16 cellular contexts compared by ENCODE assay signal in the genomic region with DNA sequence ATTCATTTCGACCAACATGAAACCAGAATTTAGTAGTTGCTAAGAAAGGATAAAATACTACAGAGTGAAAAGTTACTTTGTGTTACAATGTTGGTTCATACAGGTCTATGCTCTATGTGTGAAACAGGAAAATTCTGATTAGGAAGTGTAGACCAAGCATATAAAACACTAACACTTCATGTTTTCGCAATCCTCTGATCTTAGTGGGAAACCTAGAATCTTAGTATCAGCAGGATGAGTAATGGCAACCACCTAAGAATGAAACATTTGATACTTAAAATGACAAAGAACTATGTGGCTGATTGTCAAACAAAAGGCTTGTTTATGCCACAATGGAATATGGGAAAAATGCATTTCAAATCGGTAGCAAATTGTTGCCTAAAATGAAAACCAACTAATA.
"Had no signal": no experiment of that assay in that cellular context is flagged by ENCODE, and none has a peak within 500 bp of the region (broad histone marks: within the 10 kb centered on the region; RNA-seq: fewer than 3 reads in every experiment).

No MANE protein-coding gene starts in this region.

- H3K9me3 ChIP-seq: esophagus muscularis mucosa, heart left ventricle, left ventricle myocardium inferior, testis had no signal

- H3K27me3 ChIP-seq: esophagus muscularis mucosa, testis had no signal

- H3K36me3 ChIP-seq: left ventricle myocardium inferior had no signal

- H3K27ac ChIP-seq: esophagus muscularis mucosa, heart left ventricle, left ventricle myocardium inferior, testis had no signal

- FAIRE-seq: frontal cortex, keratinocyte had no signal

- H3K4me1 ChIP-seq: esophagus muscularis mucosa, heart left ventricle, left ventricle myocardium inferior, testis had no signal

- DNase-seq: activated CD4-positive, alpha-beta T cell treated with anti-CD3 and anti-CD28 coated beads, Interleukin-2, amount 50 U/mL, for 4 hours; activated CD8-positive, alpha-beta memory T cell treated with anti-CD3 and anti-CD28 coated beads, Interleukin-2, amount 10 ng/mL, durations not matched to agents 7 days and 5 days; activated gamma-delta T cell; activated T-cell treated with anti-CD3 and anti-CD28 coated beads, Interleukin-2, amount 50 U/mL, for 4 hours; anterior cingulate cortex; endodermal cell; heart left ventricle; left ventricle myocardium inferior; mesendoderm; nephron progenitor cell; stimulated activated CD4-positive, alpha-beta T cell treated with anti-CD3 and anti-CD28 coated beads, Interleukin-4, amount 100 ng/mL, for 24 hours; stimulated activated naive CD8-positive, alpha-beta T cell treated with anti-CD3 and anti-CD28 coated beads, Interleukin-15, amount 100 ng/mL, for 72 hours; testis had no signal

- H3K4me3 ChIP-seq: esophagus muscularis mucosa, heart left ventricle, left ventricle myocardium inferior, testis had no signal
